23 cellular contexts compared by ENCODE assay signal in the genomic region with DNA sequence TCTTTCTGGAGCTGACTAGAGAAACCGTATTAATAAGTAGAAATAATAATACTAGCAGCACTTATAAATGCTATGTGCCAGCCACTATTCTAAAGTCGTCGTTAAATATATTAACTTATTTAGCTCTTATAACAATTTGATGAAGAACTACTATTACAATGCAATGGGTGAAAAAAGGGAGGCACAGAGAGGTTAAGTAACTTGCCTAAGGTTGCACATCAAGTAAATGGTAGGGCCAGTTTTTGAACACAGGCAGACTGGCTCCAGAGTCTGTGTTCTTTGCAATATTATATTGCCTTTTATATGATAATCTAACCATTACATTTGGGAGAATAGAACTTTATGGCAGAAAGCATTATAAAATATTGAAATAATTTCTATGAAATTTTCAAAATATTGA.
"Had no signal": no experiment of that assay in that cellular context is flagged by ENCODE, and none has a peak within 500 bp of the region (broad histone marks: within the 10 kb centered on the region; RNA-seq: fewer than 3 reads in every experiment).

No MANE protein-coding gene starts in this region.

- H3K36me3 Mint-ChIP-seq: activated naive CD4-positive, alpha-beta T cell treated with anti-CD3 and anti-CD28 coated beads, Interleukin-2, amount 50 U/mL, for 72 hours; brain; mesothelial cell of epicardium; neural progenitor cell; type B pancreatic cell; WTC11 had no signal

- H3K9ac ChIP-seq: neural progenitor cell had no signal

- FAIRE-seq: colon had no signal

- ATAC-seq: activated CD4-positive, alpha-beta T cell treated with anti-CD3 and anti-CD28 coated beads for 36 hours; gastrocnemius medialis; left lobe of liver; WTC11 had no signal

- H3K9me3 ChIP-seq: gastrocnemius medialis, testis had no signal

- H3K4me1 ChIP-seq: neural progenitor cell, testis had no signal

- H3K27me3 ChIP-seq: gastrocnemius medialis, neural progenitor cell, testis had no signal

- DNase-seq: activated CD4-positive, alpha-beta T cell treated with anti-CD3 and anti-CD28 coated beads for 36 hours; activated CD8-positive, alpha-beta memory T cell treated with anti-CD3 and anti-CD28 coated beads for 24 hours; activated CD8-positive, alpha-beta memory T cell treated with anti-CD3 and anti-CD28 coated beads, Interleukin-2, amount 50 U/mL, for 48 hours; activated gamma-delta T cell treated with Interleukin-2 at 50 U/mL for 16 hours; activated T-cell treated with anti-CD3 and anti-CD28 coated beads, Interleukin-2, amount 50 U/mL, for 48 hours; caudate nucleus; gastrocnemius medialis; kidney; stimulated activated CD4-positive, alpha-beta T cell treated with anti-CD3 and anti-CD28 coated beads, Interleukin-12 subunit alpha, Interleukin-12 subunit beta, amount 100 ng/mL, for 4 hours; stimulated activated CD4-positive, alpha-beta T cell treated with anti-CD3 and anti-CD28 coated beads, Interleukin-2, amount 100 ng/mL, for 24 hours; T-helper 2 cell; testis had no signal

- H3K4me2 ChIP-seq: neural progenitor cell had no signal

- H3K9me3 Mint-ChIP-seq: activated naive CD4-positive, alpha-beta T cell treated with anti-CD3 and anti-CD28 coated beads, Interleukin-2, amount 50 U/mL, for 72 hours; brain; mesothelial cell of epicardium; neural progenitor cell; stimulated activated naive CD8-positive, alpha-beta T cell treated with anti-CD3 and anti-CD28 coated beads, Interleukin-15, Interleukin-2, amounts not matched to agents 100 ng/mL and 50 ng/mL, for 24 hours; type B pancreatic cell; WTC11 had no signal

- H3K4me3 ChIP-seq: lung, neural progenitor cell, testis had no signal

- H2AFZ ChIP-seq: neural progenitor cell had no signal

- H3K36me3 ChIP-seq: gastrocnemius medialis, neural progenitor cell had no signal

- H3K27ac ChIP-seq: neural progenitor cell had no signal

- H3K4me3 Mint-ChIP-seq: mesothelial cell of epicardium, neural progenitor cell, type B pancreatic cell, WTC11 had no signal

- H3K27ac Mint-ChIP-seq: neural progenitor cell, progenitor cell of endocrine pancreas, type B pancreatic cell, WTC11 had no signal

- H3K27me3 Mint-ChIP-seq: activated CD4-positive, alpha-beta T cell treated with anti-CD3 and anti-CD28 coated beads for 36 hours; brain; progenitor cell of endocrine pancreas; stimulated activated naive CD8-positive, alpha-beta T cell treated with anti-CD3 and anti-CD28 coated beads, Interleukin-15, Interleukin-2, amounts not matched to agents 100 ng/mL and 50 ng/mL, for 24 hours; type B pancreatic cell had no signal
